ENCODE assay signal across 2 cellular contexts in genomic region chr15:80998252-80998651, GRCh38.
A peak's percentile ranks its signal among the peaks of the same experiment; 100 is the strongest.
TF ChIP-seq lines count a peak whose summit lies in the region.

No MANE protein-coding gene starts in this region.

TF ChIP-seq in A549, 52 proteins besides CTCF, POLR2A, EP300 and RAD21 (continued from another document):
- peak; percentile 31; the same call in 1 of the 2 replicates for TF ChIP-seq USF2 (IDR thresholded peaks at IDR 0.05)

TF ChIP-seq in WTC11, 78 proteins besides CTCF, POLR2A, EP300 and RAD21 (continued from another document):
- TF ChIP-seq E2F5 (CRISPR knock-in tag; IDR thresholded peaks at IDR 0.05): no peak
- TF ChIP-seq NFYB (CRISPR knock-in tag; conservative IDR thresholded peaks at IDR 0.05; ENCODE audit: low read depth): peak; percentile 36; the same call in 1 of the 2 replicates
- no peak for TF ChIP-seq NR2C2 (CRISPR knock-in tag; IDR thresholded peaks at IDR 0.05)
- no peak for TF ChIP-seq PRRX2 (CRISPR knock-in tag; IDR thresholded peaks at IDR 0.05)
- no peak for TF ChIP-seq HMGXB4 (CRISPR knock-in tag; IDR thresholded peaks at IDR 0.05)
